ENCODE assay signal across 27 cellular contexts in the genomic region with DNA sequence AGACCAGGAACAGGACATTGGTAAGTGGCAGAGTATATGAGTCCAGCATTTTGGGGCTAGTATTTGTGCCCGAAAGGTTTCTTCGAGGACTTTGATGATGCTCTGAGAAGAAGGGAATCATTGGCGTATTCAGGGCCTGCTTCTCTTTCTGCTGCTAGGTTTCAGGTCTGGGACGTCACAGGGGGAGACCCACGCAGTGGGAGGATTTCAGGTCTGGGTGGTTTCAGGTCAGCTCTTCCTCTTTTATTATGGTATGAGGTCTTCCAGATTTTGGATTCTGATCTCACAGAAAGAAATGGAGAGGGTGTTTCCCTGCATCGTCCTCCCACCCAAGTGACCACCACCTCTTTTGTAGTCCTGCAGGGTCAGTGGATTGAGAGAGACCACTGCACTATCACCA.
"Had no signal": no experiment of that assay in that cellular context is flagged by ENCODE, and none has a peak within 500 bp of the region (broad histone marks: within the 10 kb centered on the region; RNA-seq: fewer than 3 reads in every experiment).

No MANE protein-coding gene starts in this region.

- H3K27ac ChIP-seq: brain microvascular endothelial cell, coronary artery, dorsolateral prefrontal cortex had no signal

- DNase-seq: activated CD4-positive, alpha-beta memory T cell treated with anti-CD3 and anti-CD28 coated beads for 36 hours; activated CD4-positive, alpha-beta T cell treated with anti-CD3 and anti-CD28 coated beads for 36 hours; activated CD4-positive, alpha-beta T cell treated with anti-CD3 and anti-CD28 coated beads, Interleukin-2, amount 10 ng/mL, durations not matched to agents 24 days and 14 days; activated CD4-positive, CD25-positive, alpha-beta regulatory T cell; activated CD4-positive, CD25-positive, alpha-beta regulatory T cell treated with anti-CD3 and anti-CD28 coated beads, Interleukin-2, amount 50 U/mL, for 72 hours; activated CD8-positive, alpha-beta memory T cell treated with anti-CD3 and anti-CD28 coated beads, Interleukin-2, amount 10 ng/mL, durations not matched to agents 7 days and 5 days; activated CD8-positive, alpha-beta memory T cell treated with anti-CD3 and anti-CD28 coated beads, Interleukin-2, amount 50 U/mL, for 4 hours; activated CD8-positive, alpha-beta T cell treated with anti-CD3 and anti-CD28 coated beads, Interleukin-2, amount 10 ng/mL, durations not matched to agents 7 days and 5 days; activated effector memory CD4-positive, alpha-beta T cell treated with Interleukin-2 at 50 U/mL for 16 hours; activated gamma-delta T cell treated with Interleukin-2 at 50 U/mL for 16 hours; activated naive CD4-positive, alpha-beta T cell treated with anti-CD3 and anti-CD28 coated beads, Interleukin-2, amount 50 U/mL, for 16 hours; activated naive CD4-positive, alpha-beta T cell treated with Interleukin-2 at 50 U/mL for 16 hours; activated T-cell treated with anti-CD3 and anti-CD28 coated beads, Interleukin-2, amount 50 U/mL, for 24 hours; amniotic stem cell; anterior cingulate cortex; brain microvascular endothelial cell; dorsolateral prefrontal cortex; effector memory CD4-positive, alpha-beta T cell; endodermal cell; foreskin fibroblast; T-helper 2 cell had no signal

- H3K9me3 Mint-ChIP-seq: activated CD4-positive, alpha-beta memory T cell treated with anti-CD3 and anti-CD28 coated beads for 36 hours; activated CD4-positive, alpha-beta T cell treated with anti-CD3 and anti-CD28 coated beads, Interleukin-2, amount 10 ng/mL, durations not matched to agents 24 days and 14 days; activated T-cell treated with anti-CD3 and anti-CD28 coated beads, Interleukin-2, amount 50 U/mL, for 24 hours; activated T-helper 17 cell treated with anti-CD3 and anti-CD28 coated beads, Interleukin-2, amount 50 U/mL, for 72 hours; central memory CD8-positive, alpha-beta T cell; dendritic cell treated with granulocyte-macrophage colony-stimulating factor and Interleukin-4, amounts not matched to agents 40 ng/mL and 50 ng/mL, for 4 days; endodermal cell had no signal

- H3K4me1 Mint-ChIP-seq: activated T-helper 17 cell treated with anti-CD3 and anti-CD28 coated beads, Interleukin-2, amount 50 U/mL, for 72 hours; central memory CD8-positive, alpha-beta T cell had no signal

- H3K27me3 Mint-ChIP-seq: activated CD4-positive, alpha-beta memory T cell treated with anti-CD3 and anti-CD28 coated beads for 36 hours; activated CD4-positive, alpha-beta T cell treated with anti-CD3 and anti-CD28 coated beads for 36 hours; activated CD4-positive, alpha-beta T cell treated with anti-CD3 and anti-CD28 coated beads, Interleukin-2, amount 10 ng/mL, durations not matched to agents 24 days and 14 days; activated CD8-positive, alpha-beta memory T cell treated with anti-CD3 and anti-CD28 coated beads, Interleukin-2, amount 10 ng/mL, durations not matched to agents 7 days and 5 days; activated naive CD8-positive, alpha-beta T cell; activated T-cell treated with anti-CD3 and anti-CD28 coated beads, Interleukin-2, amount 50 U/mL, for 24 hours; activated T-helper 17 cell treated with anti-CD3 and anti-CD28 coated beads, Interleukin-2, amount 50 U/mL, for 72 hours; central memory CD8-positive, alpha-beta T cell; dendritic cell treated with granulocyte-macrophage colony-stimulating factor and Interleukin-4, amounts not matched to agents 40 ng/mL and 50 ng/mL, for 4 days had no signal

- H3K27ac Mint-ChIP-seq: activated CD4-positive, alpha-beta memory T cell treated with anti-CD3 and anti-CD28 coated beads for 36 hours; activated CD4-positive, alpha-beta T cell treated with anti-CD3 and anti-CD28 coated beads for 36 hours; activated CD4-positive, alpha-beta T cell treated with anti-CD3 and anti-CD28 coated beads, Interleukin-2, amount 10 ng/mL, durations not matched to agents 24 days and 14 days; activated CD8-positive, alpha-beta memory T cell treated with anti-CD3 and anti-CD28 coated beads, Interleukin-2, amount 10 ng/mL, durations not matched to agents 7 days and 5 days; activated CD8-positive, alpha-beta T cell treated with anti-CD3 and anti-CD28 coated beads, Interleukin-2, amount 10 ng/mL, durations not matched to agents 7 days and 5 days; activated naive CD8-positive, alpha-beta T cell; activated T-cell treated with anti-CD3 and anti-CD28 coated beads, Interleukin-2, amount 50 U/mL, for 24 hours; activated T-helper 17 cell treated with anti-CD3 and anti-CD28 coated beads, Interleukin-2, amount 50 U/mL, for 72 hours; dendritic cell treated with granulocyte-macrophage colony-stimulating factor and Interleukin-4, amounts not matched to agents 40 ng/mL and 50 ng/mL, for 4 days; endodermal cell had no signal

- H3K4me3 ChIP-seq: coronary artery, dorsolateral prefrontal cortex had no signal

- H3K27me3 ChIP-seq: brain microvascular endothelial cell, dorsolateral prefrontal cortex had no signal

- H3K4me3 Mint-ChIP-seq: activated CD4-positive, alpha-beta memory T cell treated with anti-CD3 and anti-CD28 coated beads for 36 hours; activated CD4-positive, alpha-beta T cell treated with anti-CD3 and anti-CD28 coated beads for 36 hours; activated CD4-positive, alpha-beta T cell treated with anti-CD3 and anti-CD28 coated beads, Interleukin-2, amount 10 ng/mL, durations not matched to agents 24 days and 14 days; activated CD8-positive, alpha-beta memory T cell treated with anti-CD3 and anti-CD28 coated beads, Interleukin-2, amount 10 ng/mL, durations not matched to agents 7 days and 5 days; activated CD8-positive, alpha-beta T cell treated with anti-CD3 and anti-CD28 coated beads, Interleukin-2, amount 10 ng/mL, durations not matched to agents 7 days and 5 days; activated naive CD8-positive, alpha-beta T cell; activated T-cell treated with anti-CD3 and anti-CD28 coated beads, Interleukin-2, amount 50 U/mL, for 24 hours; activated T-helper 17 cell treated with anti-CD3 and anti-CD28 coated beads, Interleukin-2, amount 50 U/mL, for 72 hours; central memory CD8-positive, alpha-beta T cell; dendritic cell treated with granulocyte-macrophage colony-stimulating factor and Interleukin-4, amounts not matched to agents 40 ng/mL and 50 ng/mL, for 4 days; endodermal cell had no signal

- ATAC-seq: activated CD4-positive, alpha-beta T cell treated with anti-CD3 and anti-CD28 coated beads for 36 hours; activated CD8-positive, alpha-beta memory T cell treated with anti-CD3 and anti-CD28 coated beads, Interleukin-2, amount 10 ng/mL, durations not matched to agents 7 days and 5 days; activated CD8-positive, alpha-beta T cell treated with anti-CD3 and anti-CD28 coated beads, Interleukin-2, amount 10 ng/mL, durations not matched to agents 7 days and 5 days; activated T-helper 17 cell treated with anti-CD3 and anti-CD28 coated beads, Interleukin-2, amount 50 U/mL, for 72 hours; esophagus mucosa had no signal
